ENCODE assay signal across 1 cellular context in genomic region chr6:44152109-44152461, GRCh38.
TF ChIP-seq lines count a peak whose summit lies in the region.

No MANE protein-coding gene starts in this region.

TF ChIP-seq in IMR-90, 13 proteins besides CTCF, POLR2A, EP300 and RAD21:
- TF ChIP-seq BHLHE40 (IDR thresholded peaks at IDR 0.05; ENCODE audit: low read depth, low read length) (no peak), MAFK (IDR thresholded peaks at IDR 0.05; ENCODE audit: low read depth, low read length) (no peak), CHD1 (IDR thresholded peaks at IDR 0.05; ENCODE audit: low read depth, low read length) (no peak), MXI1 (IDR thresholded peaks at IDR 0.05; ENCODE audit: borderline replicate concordance, low read depth, low read length) (no peak), NFE2L2 (IDR thresholded peaks at IDR 0.05; ENCODE audit: low read depth, low read length) (no peak), SMC3 (IDR thresholded peaks at IDR 0.05; ENCODE audit: low read depth, low read length) (no peak), ELK1 (IDR thresholded peaks at IDR 0.05; ENCODE audit: borderline replicate concordance, low read depth, low read length) (no peak), RFX5 (IDR thresholded peaks at IDR 0.05; ENCODE audit: low read depth, low read length) (no peak), USF2 (IDR thresholded peaks at IDR 0.05; ENCODE audit: low read depth, low read length) (no peak), FOS (IDR thresholded peaks at IDR 0.05; ENCODE audit: low read depth, low read length) (no peak), MAZ (IDR thresholded peaks at IDR 0.05; ENCODE audit: borderline replicate concordance, low read depth, low read length) (no peak)
